In the genomic region with DNA sequence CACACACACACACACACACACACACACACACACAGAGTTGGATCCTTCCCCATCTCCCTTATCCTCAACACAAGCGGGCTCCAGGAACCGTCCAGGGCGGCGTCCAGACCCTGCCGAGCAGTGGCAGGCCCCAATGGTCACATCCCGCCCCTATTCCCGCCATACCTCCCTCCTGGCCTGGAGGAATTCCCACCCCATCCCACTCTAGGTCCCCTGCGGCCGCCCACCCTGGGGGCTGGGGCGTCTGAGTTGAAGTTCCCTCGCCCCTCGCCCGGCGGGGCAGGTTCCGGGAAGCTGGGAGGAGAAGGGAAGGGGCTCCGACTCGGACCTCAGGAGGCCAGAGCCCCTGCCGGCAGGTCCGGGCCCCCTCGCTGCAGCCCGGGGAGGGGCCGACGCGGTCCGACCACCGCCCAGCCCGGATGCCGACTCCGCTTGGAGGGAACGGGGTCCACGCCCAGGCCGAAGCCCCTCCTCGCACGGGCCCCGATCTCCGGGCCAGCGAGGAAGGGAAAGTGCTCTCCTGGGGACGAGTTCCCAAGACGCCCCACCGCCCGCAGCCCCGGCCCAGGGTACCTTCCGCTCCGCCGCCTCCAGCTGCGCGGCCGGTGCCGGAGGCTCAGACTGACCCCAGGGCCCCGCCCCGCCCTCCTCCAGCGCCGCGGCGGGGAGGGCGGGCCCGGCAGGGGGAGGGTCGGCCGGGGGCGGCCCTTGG, we compare ENCODE assay signal across 8 cellular contexts. TPM values are rescaled to one million over a fixed set of nuclear protein-coding genes. Genes with fewer than 3 reads are reported as not detected.
DNase-seq lines count a peak whose midpoint lies in the region; ATAC-seq and TF ChIP-seq lines count a peak whose summit lies in the region.

Gene RHOC, minus strand, starts transcription at position 623 of the 712 bp plus-strand sequence. CDS start 3,328 bp downstream, outside the sequence.

- H3K27me3 ChIP-seq in upper lobe of right lung: no peaks in the 10 kb centered on the region

- H3K9me3 Mint-ChIP-seq in activated CD4-positive, alpha-beta T cell treated with anti-CD3 and anti-CD28 coated beads, Interleukin-2, amount 10 ng/mL, durations not matched to agents 24 days and 14 days: no peaks in the 10 kb centered on the region

- H3K36me3 ChIP-seq in mucosa of descending colon (ENCODE audit: low read depth): no peaks in the 10 kb centered on the region
- peaks cover 19% of the 10 kb centered on the region for H3K36me3 ChIP-seq in upper lobe of right lung

- H3K27me3 Mint-ChIP-seq in activated CD4-positive, alpha-beta T cell treated with anti-CD3 and anti-CD28 coated beads, Interleukin-2, amount 10 ng/mL, durations not matched to agents 24 days and 14 days: peaks cover 19% of the 10 kb centered on the region

- H3K4me1 Mint-ChIP-seq in activated CD4-positive, alpha-beta T cell treated with anti-CD3 and anti-CD28 coated beads, Interleukin-2, amount 10 ng/mL, durations not matched to agents 24 days and 14 days: peaks cover 60% of the 10 kb centered on the region

- peak within 1 kb of the TSS; percentile 77 for H3K27ac ChIP-seq in VCaP
- peak within 1 kb of the TSS; percentile 92 for H3K27ac ChIP-seq in upper lobe of right lung

- ATAC-seq in GM21737 (IDR thresholded peaks at IDR 0.05; ENCODE audit: unreplicated experiment) (peak; percentile 50), mucosa of descending colon (peak; percentile 78), upper lobe of right lung (peak; percentile 87)

- TF ChIP-seq CTCF in VCaP (conservative IDR thresholded peaks at IDR 0.05) (no peak), epithelial cell of esophagus (IDR thresholded peaks at IDR 0.05; ENCODE audit: insufficient read depth, low read depth, low read length, missing control alignments) (no peak), mucosa of descending colon (IDR thresholded peaks at IDR 0.05) (no peak), upper lobe of right lung (IDR thresholded peaks at IDR 0.05) (no peak)

- peak within 1 kb of the TSS; percentile 74 for H3K4me3 ChIP-seq in Jurkat, Clone E6-1 (ENCODE audit: low read length)
- H3K4me3 ChIP-seq in epithelial cell of esophagus (ENCODE audit: low read length) (peak within 1 kb of the TSS; percentile 78), mucosa of descending colon (peak within 1 kb of the TSS; percentile 94), upper lobe of right lung (peak within 1 kb of the TSS; percentile 97)

- peak within 1 kb of the TSS; percentile 94 for H3K27ac Mint-ChIP-seq in activated CD4-positive, alpha-beta T cell treated with anti-CD3 and anti-CD28 coated beads, Interleukin-2, amount 10 ng/mL, durations not matched to agents 24 days and 14 days

- intact Hi-C loops in activated CD4-positive, alpha-beta T cell treated with anti-CD3 and anti-CD28 coated beads, Interleukin-2, amount 10 ng/mL, durations not matched to agents 24 days and 14 days (cut with micrococcal nuclease): loop anchor here (1.0 to 5.0 kb wide), 5 partner anchors 10 to 1106 kb away; partner anchors contain the start of genes MAGI3 and RSBN1
- intact Hi-C loops in mucosa of descending colon (cut with DNase I, micrococcal nuclease) (loop anchor here in 1 of 2 donors (5.0 kb wide), 1 partner anchor 314 kb away; no protein-coding TSS in a partner anchor), upper lobe of right lung (cut with DNase I) (loop anchor here (10.0 kb wide), 1 partner anchor 82 kb away; no protein-coding TSS in a partner anchor)

- H3K36me3 Mint-ChIP-seq in activated CD4-positive, alpha-beta T cell treated with anti-CD3 and anti-CD28 coated beads, Interleukin-2, amount 10 ng/mL, durations not matched to agents 24 days and 14 days (ENCODE audit: low read depth): peaks cover 9% of the 10 kb centered on the region

- H3K9me3 ChIP-seq in mucosa of descending colon (no peaks in the 10 kb centered on the region), upper lobe of right lung (no peaks in the 10 kb centered on the region)

- peak within 1 kb of the TSS; percentile 87 for H3K4me3 Mint-ChIP-seq in activated CD4-positive, alpha-beta T cell treated with anti-CD3 and anti-CD28 coated beads, Interleukin-2, amount 10 ng/mL, durations not matched to agents 24 days and 14 days

- peak; percentile 88 for DNase-seq in activated CD4-positive, alpha-beta T cell treated with anti-CD3 and anti-CD28 coated beads, Interleukin-2, amount 10 ng/mL, durations not matched to agents 24 days and 14 days
- DNase-seq in activated CD4-positive, alpha-beta T cell treated with anti-CD3 and anti-CD28 coated beads, Interleukin-2, amount 50 U/mL, for 4 hours: no peak
- DNase-seq in Jurkat, Clone E6-1 (ENCODE audit: low read depth, low spot score): no peak
- DNase-seq in epithelial cell of esophagus (ENCODE audit: low read depth) (peak; percentile 68), mucosa of descending colon (peak; percentile 75 to 86 (median 85)), upper lobe of right lung (peak; percentile 88)

- peaks cover 36% of the 10 kb centered on the region for H3K4me1 ChIP-seq in mucosa of descending colon (ENCODE audit: low read depth)
- H3K4me1 ChIP-seq in upper lobe of right lung: peaks cover 47% of the 10 kb centered on the region

RNA-seq across cellular contexts. Expression of gene RHOC, which starts in this region (rescaled TPM):
- total RNA-seq in activated CD4-positive, alpha-beta T cell treated with anti-CD3 and anti-CD28 coated beads, Interleukin-2, amount 10 ng/mL, durations not matched to agents 24 days and 14 days: 48.5 and 53.4 TPM in 2 replicates
- 216 TPM for polyA plus RNA-seq in Jurkat, Clone E6-1 (2012; ENCODE audit: insufficient read depth, insufficient read length)
- 100 to 1,000 TPM; 306 to 617 (median 485) TPM for total RNA-seq in mucosa of descending colon
- total RNA-seq in upper lobe of right lung: 150 TPM

Comparison
In these comparisons a context has a peak if more than half of its experiments do, and no peak if none do; other contexts are left out.
1. DNase-seq: peak in activated CD4-positive, alpha-beta T cell treated with anti-CD3 and anti-CD28 coated beads, Interleukin-2, amount 10 ng/mL, durations not matched to agents 24 days and 14 days (single experiment), epithelial cell of esophagus (single experiment), mucosa of descending colon (3 of 3) and upper lobe of right lung (single experiment); none in activated CD4-positive, alpha-beta T cell treated with anti-CD3 and anti-CD28 coated beads, Interleukin-2, amount 50 U/mL, for 4 hours (0 of 2) and Jurkat, Clone E6-1 (single experiment).
2. Peak in every context shown above with its lines, with median percentiles within 50 percentile points of each other: ATAC-seq and H3K4me3 ChIP-seq.